1 cellular context compared by ENCODE assay signal in the genomic region with DNA sequence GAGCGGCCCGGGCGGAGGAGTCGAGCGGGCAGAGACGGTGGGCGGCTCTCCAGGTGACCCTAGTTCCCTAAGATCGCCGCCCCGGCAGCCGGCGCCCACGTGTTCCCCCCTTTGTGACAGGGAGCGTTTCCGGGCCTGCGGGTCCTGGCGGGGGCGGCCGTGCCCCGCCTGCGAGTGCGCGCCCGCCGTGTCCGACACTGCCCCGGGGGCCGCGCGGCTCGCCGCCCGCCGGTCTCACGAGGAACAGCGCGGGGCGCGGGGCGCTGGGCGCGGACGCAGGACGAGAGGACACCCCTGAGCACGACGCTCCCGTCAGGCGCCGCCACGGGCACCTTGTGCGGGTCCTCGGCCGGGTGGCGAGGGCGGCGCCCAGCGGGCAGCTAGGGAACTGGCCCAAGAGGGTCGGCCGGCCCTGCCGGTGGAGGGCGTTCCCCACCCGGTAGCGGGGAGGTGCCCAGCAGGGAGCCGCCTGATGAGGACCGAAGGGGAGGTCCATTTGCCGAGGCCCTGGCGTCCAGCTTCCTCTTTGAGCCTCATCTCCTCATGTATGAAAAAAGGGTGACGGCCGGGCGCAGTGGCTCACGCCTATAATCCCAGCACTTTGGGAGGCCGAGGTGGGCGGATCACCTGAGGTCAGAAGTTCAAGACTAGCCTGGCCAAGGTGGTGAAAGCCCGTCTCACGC.
TF ChIP-seq lines count a peak whose summit lies in the region.

A gene (minus strand): TSS at position 137 of the 683 bp plus-strand sequence. CDS start 535 bp downstream, outside the sequence.

TF ChIP-seq in K562, 482 proteins besides CTCF, POLR2A, EP300 and RAD21 (continued from another document and continues in another):
- TF ChIP-seq NCOA6 (IDR thresholded peaks at IDR 0.05) (peak; percentile 88; the same call in 1 of the 2 replicates), MTA3 (IDR thresholded peaks at IDR 0.05; ENCODE audit: borderline replicate concordance) (peak; percentile 98), BRD9 (IDR thresholded peaks at IDR 0.05; ENCODE audit: low read depth, partially characterized antibody) (peak; percentile 95), EGR1 (conservative IDR thresholded peaks at IDR 0.05) (peak; percentile 93), MYC (IDR thresholded peaks at IDR 0.05; ENCODE audit: low read depth, low read length) (peak; percentile 99), MYC (CRISPR knock-in tag; IDR thresholded peaks at IDR 0.05; ENCODE audit: borderline replicate concordance, low read depth) (no peak), ZNF79 (CRISPR knock-in tag; IDR thresholded peaks at IDR 0.05; ENCODE audit: low read depth) (no peak), NR2C1 (IDR thresholded peaks at IDR 0.05) (no peak; the same call in 1 of the 2 replicates), NR2C1 (tag; IDR thresholded peaks at IDR 0.05) (peak; percentile 75), ZFX (CRISPR knock-in tag; IDR thresholded peaks at IDR 0.05) (peak; percentile 66), TEAD1 (CRISPR knock-in tag; IDR thresholded peaks at IDR 0.05) (0 out of 4 replicates have a peak, but pooled peaks of 1 of the 2 experiments have one; percentile 59), TOE1 (IDR thresholded peaks at IDR 0.05; ENCODE audit: borderline replicate concordance) (peak; percentile 84), TOE1 (CRISPR knock-in tag; IDR thresholded peaks at IDR 0.05; ENCODE audit: borderline replicate concordance, low read depth) (peak; percentile 90), ASH1L (IDR thresholded peaks at IDR 0.05; ENCODE audit: borderline replicate concordance, low read depth, partially characterized antibody) (no peak), BCOR (IDR thresholded peaks at IDR 0.05) (peak; percentile 89; the same call in 1 of the 2 replicates), KLF6 (CRISPR knock-in tag; IDR thresholded peaks at IDR 0.05; ENCODE audit: borderline replicate concordance) (no peak; the same call in 1 of the 2 replicates), HDAC8 (tag; IDR thresholded peaks at IDR 0.05) (peak; percentile 92), ZEB2 (IDR thresholded peaks at IDR 0.05) (peak; percentile 93), HDGF (IDR thresholded peaks at IDR 0.05) (peak; percentile 94; the same call in 1 of the 2 replicates), SLC30A9 (CRISPR knock-in tag; IDR thresholded peaks at IDR 0.05) (0 out of 2 replicates have a peak, but pooled peaks have one; percentile 55), ZKSCAN1 (IDR thresholded peaks at IDR 0.05; ENCODE audit: low read depth, low read length) (peak; percentile 85), KLF13 (tag; IDR thresholded peaks at IDR 0.05; ENCODE audit: borderline replicate concordance, low read depth) (peak; percentile 98), POLR2AphosphoS2 (IDR thresholded peaks at IDR 0.05; ENCODE audit: low read length) (peak; percentile 83; the same call in 1 of the 2 replicates), CXXC5 (CRISPR knock-in tag; IDR thresholded peaks at IDR 0.05) (peak; percentile 91), ZNF699 (CRISPR knock-in tag; IDR thresholded peaks at IDR 0.05; ENCODE audit: insufficient replicate concordance) (no peak), GATAD2A (IDR thresholded peaks at IDR 0.05) (peak; percentile 72), PHF20 (IDR thresholded peaks at IDR 0.05; ENCODE audit: partially characterized antibody) (peak; percentile 83), FOXK1 (CRISPR knock-in tag; IDR thresholded peaks at IDR 0.05; ENCODE audit: borderline replicate concordance) (no peak)
- TF ChIP-seq, protein P1, sequence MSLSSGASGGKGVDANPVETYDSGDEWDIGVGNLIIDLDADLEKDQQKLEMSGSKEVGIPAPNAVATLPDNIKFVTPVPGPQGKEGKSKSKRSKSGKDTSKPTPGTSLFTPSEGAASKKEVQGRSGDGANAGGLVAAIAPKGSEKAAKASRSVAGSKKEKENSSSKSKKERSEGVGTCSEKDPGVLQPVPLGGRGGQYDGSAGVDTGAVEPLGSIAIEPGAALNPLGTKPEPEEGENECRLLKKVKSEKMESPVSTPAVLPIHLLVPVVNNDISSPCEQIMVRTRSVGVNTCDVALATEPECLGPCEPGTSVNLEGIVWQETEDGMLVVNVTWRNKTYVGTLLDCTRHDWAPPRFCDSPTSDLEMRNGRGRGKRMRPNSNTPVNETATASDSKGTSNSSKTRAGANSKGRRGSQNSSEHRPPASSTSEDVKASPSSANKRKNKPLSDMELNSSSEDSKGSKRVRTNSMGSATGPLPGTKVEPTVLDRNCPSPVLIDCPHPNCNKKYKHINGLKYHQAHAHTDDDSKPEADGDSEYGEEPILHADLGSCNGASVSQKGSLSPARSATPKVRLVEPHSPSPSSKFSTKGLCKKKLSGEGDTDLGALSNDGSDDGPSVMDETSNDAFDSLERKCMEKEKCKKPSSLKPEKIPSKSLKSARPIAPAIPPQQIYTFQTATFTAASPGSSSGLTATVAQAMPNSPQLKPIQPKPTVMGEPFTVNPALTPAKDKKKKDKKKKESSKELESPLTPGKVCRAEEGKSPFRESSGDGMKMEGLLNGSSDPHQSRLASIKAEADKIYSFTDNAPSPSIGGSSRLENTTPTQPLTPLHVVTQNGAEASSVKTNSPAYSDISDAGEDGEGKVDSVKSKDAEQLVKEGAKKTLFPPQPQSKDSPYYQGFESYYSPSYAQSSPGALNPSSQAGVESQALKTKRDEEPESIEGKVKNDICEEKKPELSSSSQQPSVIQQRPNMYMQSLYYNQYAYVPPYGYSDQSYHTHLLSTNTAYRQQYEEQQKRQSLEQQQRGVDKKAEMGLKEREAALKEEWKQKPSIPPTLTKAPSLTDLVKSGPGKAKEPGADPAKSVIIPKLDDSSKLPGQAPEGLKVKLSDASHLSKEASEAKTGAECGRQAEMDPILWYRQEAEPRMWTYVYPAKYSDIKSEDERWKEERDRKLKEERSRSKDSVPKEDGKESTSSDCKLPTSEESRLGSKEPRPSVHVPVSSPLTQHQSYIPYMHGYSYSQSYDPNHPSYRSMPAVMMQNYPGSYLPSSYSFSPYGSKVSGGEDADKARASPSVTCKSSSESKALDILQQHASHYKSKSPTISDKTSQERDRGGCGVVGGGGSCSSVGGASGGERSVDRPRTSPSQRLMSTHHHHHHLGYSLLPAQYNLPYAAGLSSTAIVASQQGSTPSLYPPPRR (CRISPR knock-in tag; IDR thresholded peaks at IDR 0.05; ENCODE audit: borderline replicate concordance), result peak; percentile 95
- TF ChIP-seq, protein P2, sequence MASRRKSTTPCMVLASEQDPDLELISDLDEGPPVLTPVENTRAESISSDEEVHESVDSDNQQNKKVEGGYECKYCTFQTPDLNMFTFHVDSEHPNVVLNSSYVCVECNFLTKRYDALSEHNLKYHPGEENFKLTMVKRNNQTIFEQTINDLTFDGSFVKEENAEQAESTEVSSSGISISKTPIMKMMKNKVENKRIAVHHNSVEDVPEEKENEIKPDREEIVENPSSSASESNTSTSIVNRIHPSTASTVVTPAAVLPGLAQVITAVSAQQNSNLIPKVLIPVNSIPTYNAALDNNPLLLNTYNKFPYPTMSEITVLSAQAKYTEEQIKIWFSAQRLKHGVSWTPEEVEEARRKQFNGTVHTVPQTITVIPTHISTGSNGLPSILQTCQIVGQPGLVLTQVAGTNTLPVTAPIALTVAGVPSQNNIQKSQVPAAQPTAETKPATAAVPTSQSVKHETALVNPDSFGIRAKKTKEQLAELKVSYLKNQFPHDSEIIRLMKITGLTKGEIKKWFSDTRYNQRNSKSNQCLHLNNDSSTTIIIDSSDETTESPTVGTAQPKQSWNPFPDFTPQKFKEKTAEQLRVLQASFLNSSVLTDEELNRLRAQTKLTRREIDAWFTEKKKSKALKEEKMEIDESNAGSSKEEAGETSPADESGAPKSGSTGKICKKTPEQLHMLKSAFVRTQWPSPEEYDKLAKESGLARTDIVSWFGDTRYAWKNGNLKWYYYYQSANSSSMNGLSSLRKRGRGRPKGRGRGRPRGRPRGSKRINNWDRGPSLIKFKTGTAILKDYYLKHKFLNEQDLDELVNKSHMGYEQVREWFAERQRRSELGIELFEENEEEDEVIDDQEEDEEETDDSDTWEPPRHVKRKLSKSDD (conservative IDR thresholded peaks at IDR 0.05; ENCODE audit: low read length), result peak; percentile 62; the same call in 1 of the 2 replicates
- TF ChIP-seq, protein P3, sequence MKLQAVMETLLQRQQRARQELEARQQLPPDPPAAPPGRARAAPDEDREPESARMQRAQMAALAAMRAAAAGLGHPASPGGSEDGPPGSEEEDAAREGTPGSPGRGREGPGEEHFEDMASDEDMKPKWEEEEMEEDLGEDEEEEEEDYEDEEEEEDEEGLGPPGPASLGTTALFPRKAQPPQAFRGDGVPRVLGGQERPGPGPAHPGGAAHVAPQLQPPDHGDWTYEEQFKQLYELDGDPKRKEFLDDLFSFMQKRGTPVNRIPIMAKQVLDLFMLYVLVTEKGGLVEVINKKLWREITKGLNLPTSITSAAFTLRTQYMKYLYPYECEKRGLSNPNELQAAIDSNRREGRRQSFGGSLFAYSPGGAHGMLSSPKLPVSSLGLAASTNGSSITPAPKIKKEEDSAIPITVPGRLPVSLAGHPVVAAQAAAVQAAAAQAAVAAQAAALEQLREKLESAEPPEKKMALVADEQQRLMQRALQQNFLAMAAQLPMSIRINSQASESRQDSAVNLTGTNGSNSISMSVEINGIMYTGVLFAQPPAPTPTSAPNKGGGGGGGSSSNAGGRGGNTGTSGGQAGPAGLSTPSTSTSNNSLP (IDR thresholded peaks at IDR 0.05; ENCODE audit: borderline replicate concordance, low read depth, low read length), result peak; percentile 28; the same call in 1 of the 2 replicates
- TF ChIP-seq, protein P4, sequence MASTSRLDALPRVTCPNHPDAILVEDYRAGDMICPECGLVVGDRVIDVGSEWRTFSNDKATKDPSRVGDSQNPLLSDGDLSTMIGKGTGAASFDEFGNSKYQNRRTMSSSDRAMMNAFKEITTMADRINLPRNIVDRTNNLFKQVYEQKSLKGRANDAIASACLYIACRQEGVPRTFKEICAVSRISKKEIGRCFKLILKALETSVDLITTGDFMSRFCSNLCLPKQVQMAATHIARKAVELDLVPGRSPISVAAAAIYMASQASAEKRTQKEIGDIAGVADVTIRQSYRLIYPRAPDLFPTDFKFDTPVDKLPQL (IDR thresholded peaks at IDR 0.05; ENCODE audit: extremely low read depth, insufficient read length), result no peak
- TF ChIP-seq, protein P5, sequence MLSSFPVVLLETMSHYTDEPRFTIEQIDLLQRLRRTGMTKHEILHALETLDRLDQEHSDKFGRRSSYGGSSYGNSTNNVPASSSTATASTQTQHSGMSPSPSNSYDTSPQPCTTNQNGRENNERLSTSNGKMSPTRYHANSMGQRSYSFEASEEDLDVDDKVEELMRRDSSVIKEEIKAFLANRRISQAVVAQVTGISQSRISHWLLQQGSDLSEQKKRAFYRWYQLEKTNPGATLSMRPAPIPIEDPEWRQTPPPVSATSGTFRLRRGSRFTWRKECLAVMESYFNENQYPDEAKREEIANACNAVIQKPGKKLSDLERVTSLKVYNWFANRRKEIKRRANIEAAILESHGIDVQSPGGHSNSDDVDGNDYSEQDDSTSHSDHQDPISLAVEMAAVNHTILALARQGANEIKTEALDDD (IDR thresholded peaks at IDR 0.05), result peak; percentile 55; the same call in 1 of the 2 replicates
- TF ChIP-seq, protein P6, sequence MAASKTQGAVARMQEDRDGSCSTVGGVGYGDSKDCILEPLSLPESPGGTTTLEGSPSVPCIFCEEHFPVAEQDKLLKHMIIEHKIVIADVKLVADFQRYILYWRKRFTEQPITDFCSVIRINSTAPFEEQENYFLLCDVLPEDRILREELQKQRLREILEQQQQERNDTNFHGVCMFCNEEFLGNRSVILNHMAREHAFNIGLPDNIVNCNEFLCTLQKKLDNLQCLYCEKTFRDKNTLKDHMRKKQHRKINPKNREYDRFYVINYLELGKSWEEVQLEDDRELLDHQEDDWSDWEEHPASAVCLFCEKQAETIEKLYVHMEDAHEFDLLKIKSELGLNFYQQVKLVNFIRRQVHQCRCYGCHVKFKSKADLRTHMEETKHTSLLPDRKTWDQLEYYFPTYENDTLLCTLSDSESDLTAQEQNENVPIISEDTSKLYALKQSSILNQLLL (CRISPR knock-in tag; IDR thresholded peaks at IDR 0.05; ENCODE audit: borderline replicate concordance), result no peak
- TF ChIP-seq, protein P7, sequence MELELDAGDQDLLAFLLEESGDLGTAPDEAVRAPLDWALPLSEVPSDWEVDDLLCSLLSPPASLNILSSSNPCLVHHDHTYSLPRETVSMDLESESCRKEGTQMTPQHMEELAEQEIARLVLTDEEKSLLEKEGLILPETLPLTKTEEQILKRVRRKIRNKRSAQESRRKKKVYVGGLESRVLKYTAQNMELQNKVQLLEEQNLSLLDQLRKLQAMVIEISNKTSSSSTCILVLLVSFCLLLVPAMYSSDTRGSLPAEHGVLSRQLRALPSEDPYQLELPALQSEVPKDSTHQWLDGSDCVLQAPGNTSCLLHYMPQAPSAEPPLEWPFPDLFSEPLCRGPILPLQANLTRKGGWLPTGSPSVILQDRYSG (tag; conservative IDR thresholded peaks at IDR 0.05; ENCODE audit: low read depth), result no peak
- TF ChIP-seq, protein P8, sequence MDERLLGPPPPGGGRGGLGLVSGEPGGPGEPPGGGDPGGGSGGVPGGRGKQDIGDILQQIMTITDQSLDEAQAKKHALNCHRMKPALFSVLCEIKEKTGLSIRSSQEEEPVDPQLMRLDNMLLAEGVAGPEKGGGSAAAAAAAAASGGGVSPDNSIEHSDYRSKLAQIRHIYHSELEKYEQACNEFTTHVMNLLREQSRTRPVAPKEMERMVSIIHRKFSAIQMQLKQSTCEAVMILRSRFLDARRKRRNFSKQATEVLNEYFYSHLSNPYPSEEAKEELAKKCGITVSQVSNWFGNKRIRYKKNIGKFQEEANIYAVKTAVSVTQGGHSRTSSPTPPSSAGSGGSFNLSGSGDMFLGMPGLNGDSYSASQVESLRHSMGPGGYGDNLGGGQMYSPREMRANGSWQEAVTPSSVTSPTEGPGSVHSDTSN (CRISPR knock-in tag; IDR thresholded peaks at IDR 0.05; ENCODE audit: low read depth), result no peak
- TF ChIP-seq, protein P8 (tag; conservative IDR thresholded peaks at IDR 0.05; ENCODE audit: low read depth), result peak; percentile 82
- TF ChIP-seq, protein P9, sequence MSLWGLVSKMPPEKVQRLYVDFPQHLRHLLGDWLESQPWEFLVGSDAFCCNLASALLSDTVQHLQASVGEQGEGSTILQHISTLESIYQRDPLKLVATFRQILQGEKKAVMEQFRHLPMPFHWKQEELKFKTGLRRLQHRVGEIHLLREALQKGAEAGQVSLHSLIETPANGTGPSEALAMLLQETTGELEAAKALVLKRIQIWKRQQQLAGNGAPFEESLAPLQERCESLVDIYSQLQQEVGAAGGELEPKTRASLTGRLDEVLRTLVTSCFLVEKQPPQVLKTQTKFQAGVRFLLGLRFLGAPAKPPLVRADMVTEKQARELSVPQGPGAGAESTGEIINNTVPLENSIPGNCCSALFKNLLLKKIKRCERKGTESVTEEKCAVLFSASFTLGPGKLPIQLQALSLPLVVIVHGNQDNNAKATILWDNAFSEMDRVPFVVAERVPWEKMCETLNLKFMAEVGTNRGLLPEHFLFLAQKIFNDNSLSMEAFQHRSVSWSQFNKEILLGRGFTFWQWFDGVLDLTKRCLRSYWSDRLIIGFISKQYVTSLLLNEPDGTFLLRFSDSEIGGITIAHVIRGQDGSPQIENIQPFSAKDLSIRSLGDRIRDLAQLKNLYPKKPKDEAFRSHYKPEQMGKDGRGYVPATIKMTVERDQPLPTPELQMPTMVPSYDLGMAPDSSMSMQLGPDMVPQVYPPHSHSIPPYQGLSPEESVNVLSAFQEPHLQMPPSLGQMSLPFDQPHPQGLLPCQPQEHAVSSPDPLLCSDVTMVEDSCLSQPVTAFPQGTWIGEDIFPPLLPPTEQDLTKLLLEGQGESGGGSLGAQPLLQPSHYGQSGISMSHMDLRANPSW (CRISPR knock-in tag; IDR thresholded peaks at IDR 0.05), result peak; percentile 92
